Comparison of ENCODE assay signal across 16 cellular contexts in genomic region chr17:79323556-79323955, GRCh38.
DNase-seq lines count a peak whose midpoint lies in the region; FAIRE-seq and TF ChIP-seq lines count a peak whose summit lies in the region.
"Had no signal": no experiment of that assay in that cellular context is flagged by ENCODE, and none has a peak within 500 bp of the region (broad histone marks: within the 10 kb centered on the region; RNA-seq: fewer than 3 reads in every experiment).

No MANE protein-coding gene starts in this region.

- no peaks in the 10 kb centered on the region for H3K9me3 ChIP-seq in neuronal stem cell (replicated peaks in 1 of 2; ENCODE audit: control insufficient read depth in 2 of 2, insufficient read depth in 1 of 2, low read depth in 1 of 2, low read length in 2 of 2)
- H3K9me3 ChIP-seq: HAP-1 had no signal

- H4K91ac ChIP-seq in neuronal stem cell (ENCODE audit: low read depth, low read length, poor library complexity): no peak overlapping the region

- peak; percentile 32 for FAIRE-seq in bronchial epithelial cell (lab: Jason Lieb, UNC)
- FAIRE-seq: G401.6, GM12892, H54 had no signal

- CTCF ChIA-PET in MCF 10A (lab: Yijun Ruan, JAX): interaction anchor here (0.5 to 1.3 kb wide), 2 partner anchors 25 to 79 kb away, joined by 3 read pairs; no protein-coding TSS in a partner anchor

- H2BK120ac ChIP-seq in neuronal stem cell (ENCODE audit: low read depth, low read length): no peak overlapping the region

- H3K36me3 ChIP-seq in bronchial epithelial cell (ENCODE audit: control insufficient read depth, insufficient read depth, low read length) (no peaks in the 10 kb centered on the region), neuronal stem cell (replicated peaks in 1 of 2; ENCODE audit: control insufficient read depth in 2 of 2, insufficient read depth in 2 of 2, low read length in 2 of 2) (no peaks in the 10 kb centered on the region)
- H3K36me3 ChIP-seq: HAP-1 had no signal

- no peak overlapping the region for H2BK5ac ChIP-seq in neuronal stem cell (ENCODE audit: low read length)

- no peak for DNase-seq in bronchial epithelial cell (ENCODE audit: low read depth)
- peak; percentile 78 for DNase-seq in cerebellum (ENCODE audit: low spot score)
- no peak for DNase-seq in neuronal stem cell (ENCODE audit: low spot score)
- DNase-seq in activated gamma-delta T cell (lab: John Stamatoyannopoulos, UW): no peak
- DNase-seq in MCF 10A (ENCODE audit: unreplicated experiment): no peak
- no peak for DNase-seq in activated T-cell treated with anti-CD3 and anti-CD28 coated beads, Interleukin-2, amount 50 U/mL, for 1 hour
- DNase-seq: Calu3; CD4-positive, alpha-beta memory T cell; COR-L47; DMS53; GOT3; HFFc6 had no signal

- H3K27me3 ChIP-seq in bronchial epithelial cell (ENCODE audit: control insufficient read depth, insufficient read depth, low read length) (no peaks in the 10 kb centered on the region), neuronal stem cell (ENCODE audit: control insufficient read depth in 3 of 3, insufficient read depth in 3 of 3, low read depth in 1 of 3, low read length in 3 of 3) (peaks cover 0 to 24% (median 0%) of the 10 kb centered on the region in 3 experiments)

- H3K27ac ChIP-seq in neuronal stem cell (replicated peaks; ENCODE audit: low read length): no peak overlapping the region

- no peaks in the 10 kb centered on the region for H3K9me3 Mint-ChIP-seq in MCF 10A (ENCODE audit: unreplicated experiment)
- H3K9me3 Mint-ChIP-seq: HFFc6 had no signal

- TF ChIP-seq CTCF in bronchial epithelial cell (IDR thresholded peaks at IDR 0.05; ENCODE audit: insufficient read depth, low read length, severe bottlenecking): no peak
- TF ChIP-seq CTCF in MCF 10A (IDR thresholded peaks at IDR 0.05; ENCODE audit: unreplicated experiment): no peak

- intact Hi-C loops in MCF 10A (cut with micrococcal nuclease): no loop called here

- H3K4me3 ChIP-seq in bronchial epithelial cell (ENCODE audit: low read depth, low read length) (no peak overlapping the region), neuronal stem cell (ENCODE audit: low read length in 2 of 2) (no peak overlapping the region)
- H3K4me3 ChIP-seq: HAP-1 had no signal

- H2AK5ac ChIP-seq in neuronal stem cell (ENCODE audit: low read depth, low read length): peak overlapping the region; percentile 28

- H3K4me1 ChIP-seq in neuronal stem cell (ENCODE audit: control insufficient read depth in 2 of 2, insufficient read depth in 1 of 2, low read depth in 1 of 2, low read length in 2 of 2): no peaks in the 10 kb centered on the region
- H3K4me1 ChIP-seq: HAP-1 had no signal

- H3K27ac Mint-ChIP-seq in MCF 10A (ENCODE audit: low read depth, unreplicated experiment): no peak overlapping the region
- H3K27ac Mint-ChIP-seq: CD4-positive, alpha-beta memory T cell; HFFc6 had no signal

- no CpG with 5 or more reads among the region's 10 CpGs for WGBS in neuronal stem cell (ENCODE audit: extremely low coverage in 2 of 2, insufficient read length in 2 of 2, insufficient replicate concordance in 1 of 2), 2 donors

- POLR2A ChIA-PET in MCF 10A (lab: Yijun Ruan, JAX): interaction anchor here (0.6 kb wide), 1 partner anchor 26 kb away, joined by 4 read pairs; no protein-coding TSS in a partner anchor

- peak overlapping the region; percentile 33 for H2BK15ac ChIP-seq in neuronal stem cell (ENCODE audit: low read length)

- no peaks in the 10 kb centered on the region for H3K4me1 Mint-ChIP-seq in MCF 10A (ENCODE audit: insufficient read depth, unreplicated experiment)
- H3K4me1 Mint-ChIP-seq: CD4-positive, alpha-beta memory T cell had no signal

- H3K4me3 Mint-ChIP-seq in MCF 10A (ENCODE audit: unreplicated experiment): no peak overlapping the region
- H3K4me3 Mint-ChIP-seq: CD4-positive, alpha-beta memory T cell; HFFc6 had no signal

- peaks cover 1% of the 10 kb centered on the region for H3K79me1 ChIP-seq in neuronal stem cell (ENCODE audit: low read depth, low read length)

- H2AFZ ChIP-seq in neuronal stem cell (ENCODE audit: low read length): no peak overlapping the region

- peak overlapping the region; percentile 44 for H3K9ac ChIP-seq in neuronal stem cell (ENCODE audit: low read depth, low read length, poor library complexity)

- peak overlapping the region; percentile 31 for H3K14ac ChIP-seq in neuronal stem cell (ENCODE audit: low read length)

- peaks cover 90% of the 10 kb centered on the region for H3K27me3 Mint-ChIP-seq in MCF 10A (ENCODE audit: insufficient read depth, unreplicated experiment)

- H4K8ac ChIP-seq in neuronal stem cell (ENCODE audit: low read depth, low read length): no peak overlapping the region

- BruUV-seq in MCF 10A (replicated peaks; lab: Mats Ljungman, UMichigan): no TSS peak

- no peak overlapping the region for H2BK12ac ChIP-seq in neuronal stem cell (ENCODE audit: low read length)

- H3K23ac ChIP-seq in neuronal stem cell (ENCODE audit: low read depth, low read length, poor library complexity): peak overlapping the region; percentile 11

- peak overlapping the region; percentile 57 for H3K18ac ChIP-seq in neuronal stem cell (ENCODE audit: low read length)

- no peak overlapping the region for H3K4ac ChIP-seq in neuronal stem cell (ENCODE audit: low read length)

- no peak overlapping the region for H3K4me2 ChIP-seq in neuronal stem cell (ENCODE audit: insufficient read depth, low read length, poor library complexity, severe bottlenecking)

- no peaks in the 10 kb centered on the region for H3K36me3 Mint-ChIP-seq in MCF 10A (ENCODE audit: insufficient read depth, unreplicated experiment)
- H3K36me3 Mint-ChIP-seq: CD4-positive, alpha-beta memory T cell had no signal
